ENCODE assay signal across 14 cellular contexts in the genomic region with DNA sequence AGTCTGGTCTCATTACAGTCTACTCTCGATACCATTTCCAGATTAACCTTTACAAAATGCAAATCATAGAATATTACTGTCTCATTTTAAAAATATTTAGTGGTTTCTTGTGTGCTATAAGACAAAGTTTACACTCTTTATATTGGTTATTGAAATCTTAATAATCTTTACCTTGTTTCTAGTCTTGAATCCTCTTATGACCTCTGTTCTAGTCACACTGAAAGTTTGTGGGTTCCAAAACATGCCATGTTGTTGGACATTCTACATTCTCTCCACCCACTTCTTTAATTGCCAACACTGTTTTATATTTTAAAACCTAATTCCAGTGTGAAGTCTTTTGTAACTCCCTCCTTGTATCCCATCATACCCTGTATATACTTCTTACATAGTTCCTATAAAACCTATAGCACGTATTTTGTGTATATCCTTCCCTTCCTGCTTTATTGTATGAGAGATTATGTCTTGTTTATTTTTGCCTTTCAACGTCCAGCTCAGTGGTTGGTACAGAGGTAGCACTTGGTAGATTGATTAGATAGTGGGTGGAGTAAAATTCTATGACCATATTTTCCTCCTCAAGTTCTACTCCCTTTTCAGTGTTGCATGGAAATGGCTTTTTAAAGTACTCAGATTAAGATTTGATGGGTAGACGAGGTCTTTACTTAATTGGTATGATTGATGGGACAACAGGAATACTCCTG.
DNase-seq lines count a peak whose midpoint lies in the region; TF ChIP-seq lines count a peak whose summit lies in the region.
"Had no signal": no experiment of that assay in that cellular context is flagged by ENCODE, and none has a peak within 500 bp of the region (broad histone marks: within the 10 kb centered on the region; RNA-seq: fewer than 3 reads in every experiment).

No MANE protein-coding gene starts in this region.

- CTCF ChIA-PET in HEK293T (lab: Yijun Ruan, JAX), result no interaction called here

- H3K9me3 ChIP-seq in colonic mucosa, result no peaks in the 10 kb centered on the region

- H3K4me1 ChIP-seq in colonic mucosa (no peaks in the 10 kb centered on the region), urinary bladder (ENCODE audit: insufficient read depth) (no peaks in the 10 kb centered on the region)

- peak overlapping the region in 1 of 2 donors; percentile 37 for H3K9ac ChIP-seq in colonic mucosa (ENCODE audit: low read depth in 2 of 2, low read length in 2 of 2)

- peaks cover 71% of the 10 kb centered on the region for H3K4me1 Mint-ChIP-seq in nephron
- H3K4me1 Mint-ChIP-seq in activated T-cell treated with anti-CD3 and anti-CD28 coated beads, Interleukin-2, amount 50 U/mL, for 24 hours (ENCODE audit: low read depth), result no peaks in the 10 kb centered on the region
- H3K4me1 Mint-ChIP-seq: CD8-positive, alpha-beta memory T cell had no signal

- H3K27me3 Mint-ChIP-seq in nephron (ENCODE audit: low read depth), result no peaks in the 10 kb centered on the region
- no peaks in the 10 kb centered on the region for H3K27me3 Mint-ChIP-seq in activated T-cell treated with anti-CD3 and anti-CD28 coated beads, Interleukin-2, amount 50 U/mL, for 24 hours
- H3K27me3 Mint-ChIP-seq: CD8-positive, alpha-beta memory T cell had no signal

- H3K27me3 ChIP-seq in colonic mucosa, result no peaks in the 10 kb centered on the region

- H3K4me3 Mint-ChIP-seq in nephron, result no peak overlapping the region
- H3K4me3 Mint-ChIP-seq in activated T-cell treated with anti-CD3 and anti-CD28 coated beads, Interleukin-2, amount 50 U/mL, for 24 hours, result no peak overlapping the region
- H3K4me3 Mint-ChIP-seq: CD8-positive, alpha-beta memory T cell had no signal

- no peaks in the 10 kb centered on the region for H3K36me3 Mint-ChIP-seq in nephron (ENCODE audit: low read depth)
- no peaks in the 10 kb centered on the region for H3K36me3 Mint-ChIP-seq in activated T-cell treated with anti-CD3 and anti-CD28 coated beads, Interleukin-2, amount 50 U/mL, for 24 hours (ENCODE audit: low read depth)

- no peaks in the 10 kb centered on the region for H3K9me3 Mint-ChIP-seq in nephron
- no peaks in the 10 kb centered on the region for H3K9me3 Mint-ChIP-seq in activated T-cell treated with anti-CD3 and anti-CD28 coated beads, Interleukin-2, amount 50 U/mL, for 24 hours
- H3K9me3 Mint-ChIP-seq: CD8-positive, alpha-beta memory T cell had no signal

- H3K36me3 ChIP-seq in colonic mucosa, result no peaks in the 10 kb centered on the region
- no peaks in the 10 kb centered on the region for H3K36me3 ChIP-seq in urinary bladder (ENCODE audit: insufficient read depth)

- intact Hi-C loops in colonic mucosa (cut with DNase I), result no loop called here

- H3K4me3 ChIP-seq in colonic mucosa (no peak overlapping the region), urinary bladder (ENCODE audit: low read depth, low read length) (no peak overlapping the region)

- DNase-seq in HEK293T (ENCODE audit: extremely low spot score) (no peak), colonic mucosa (no peak), DMS 273 (lab: John Stamatoyannopoulos, UW; ENCODE audit: unreplicated experiment) (no peak), SHP77 (lab: John Stamatoyannopoulos, UW) (no peak), C1 segment of cervical spinal cord (lab: John Stamatoyannopoulos, UW) (no peak)
- DNase-seq in activated T-cell treated with anti-CD3 and anti-CD28 coated beads, Interleukin-2, amount 50 U/mL, for 24 hours, result no peak
- DNase-seq: CD8-positive, alpha-beta memory T cell; DMS153; Karpas-422; NCI-H1930; NCI-H2171 treated with DMSO at 0.1 percent for 48 hours; SHP77 treated with DMSO at 0.1 percent for 48 hours had no signal

- peak overlapping the region; percentile 59 for H3K27ac ChIP-seq in colonic mucosa
- H3K27ac ChIP-seq in urinary bladder (ENCODE audit: low read depth), result peak overlapping the region; percentile 23

- 80% methylated on average over 4 of the region's 4 CpGs for WGBS in urinary bladder

- no peak for TF ChIP-seq CTCF in colonic mucosa (IDR thresholded peaks at IDR 0.05)
- no peak for TF ChIP-seq CTCF in nephron (IDR thresholded peaks at IDR 0.05; ENCODE audit: unreplicated experiment in 3 of 3)

- POLR2A ChIA-PET in HEK293T (lab: Yijun Ruan, JAX), result no interaction called here

- peak overlapping the region; percentile 51 to 94 (median 85) for H3K27ac Mint-ChIP-seq in nephron
- H3K27ac Mint-ChIP-seq in activated T-cell treated with anti-CD3 and anti-CD28 coated beads, Interleukin-2, amount 50 U/mL, for 24 hours, result no peak overlapping the region
- H3K27ac Mint-ChIP-seq: CD8-positive, alpha-beta memory T cell had no signal

TF ChIP-seq in HEK293T, 16 proteins besides CTCF, POLR2A, EP300 and RAD21:
- TF ChIP-seq CTBP1 (IDR thresholded peaks at IDR 0.05; ENCODE audit: borderline replicate concordance) (0 out of 2 replicates have a peak, but pooled peaks have one; percentile 31), LEF1 (IDR thresholded peaks at IDR 0.05; ENCODE audit: borderline replicate concordance) (no peak), SUZ12 (IDR thresholded peaks at IDR 0.05) (no peak), FOXA1 (IDR thresholded peaks at IDR 0.05) (no peak)
- TF ChIP-seq, protein P1, sequence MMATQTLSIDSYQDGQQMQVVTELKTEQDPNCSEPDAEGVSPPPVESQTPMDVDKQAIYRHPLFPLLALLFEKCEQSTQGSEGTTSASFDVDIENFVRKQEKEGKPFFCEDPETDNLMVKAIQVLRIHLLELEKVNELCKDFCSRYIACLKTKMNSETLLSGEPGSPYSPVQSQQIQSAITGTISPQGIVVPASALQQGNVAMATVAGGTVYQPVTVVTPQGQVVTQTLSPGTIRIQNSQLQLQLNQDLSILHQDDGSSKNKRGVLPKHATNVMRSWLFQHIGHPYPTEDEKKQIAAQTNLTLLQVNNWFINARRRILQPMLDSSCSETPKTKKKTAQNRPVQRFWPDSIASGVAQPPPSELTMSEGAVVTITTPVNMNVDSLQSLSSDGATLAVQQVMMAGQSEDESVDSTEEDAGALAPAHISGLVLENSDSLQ (IDR thresholded peaks at IDR 0.05), result peak; percentile 81
